ENCODE assay signal across 8 cellular contexts in the genomic region with DNA sequence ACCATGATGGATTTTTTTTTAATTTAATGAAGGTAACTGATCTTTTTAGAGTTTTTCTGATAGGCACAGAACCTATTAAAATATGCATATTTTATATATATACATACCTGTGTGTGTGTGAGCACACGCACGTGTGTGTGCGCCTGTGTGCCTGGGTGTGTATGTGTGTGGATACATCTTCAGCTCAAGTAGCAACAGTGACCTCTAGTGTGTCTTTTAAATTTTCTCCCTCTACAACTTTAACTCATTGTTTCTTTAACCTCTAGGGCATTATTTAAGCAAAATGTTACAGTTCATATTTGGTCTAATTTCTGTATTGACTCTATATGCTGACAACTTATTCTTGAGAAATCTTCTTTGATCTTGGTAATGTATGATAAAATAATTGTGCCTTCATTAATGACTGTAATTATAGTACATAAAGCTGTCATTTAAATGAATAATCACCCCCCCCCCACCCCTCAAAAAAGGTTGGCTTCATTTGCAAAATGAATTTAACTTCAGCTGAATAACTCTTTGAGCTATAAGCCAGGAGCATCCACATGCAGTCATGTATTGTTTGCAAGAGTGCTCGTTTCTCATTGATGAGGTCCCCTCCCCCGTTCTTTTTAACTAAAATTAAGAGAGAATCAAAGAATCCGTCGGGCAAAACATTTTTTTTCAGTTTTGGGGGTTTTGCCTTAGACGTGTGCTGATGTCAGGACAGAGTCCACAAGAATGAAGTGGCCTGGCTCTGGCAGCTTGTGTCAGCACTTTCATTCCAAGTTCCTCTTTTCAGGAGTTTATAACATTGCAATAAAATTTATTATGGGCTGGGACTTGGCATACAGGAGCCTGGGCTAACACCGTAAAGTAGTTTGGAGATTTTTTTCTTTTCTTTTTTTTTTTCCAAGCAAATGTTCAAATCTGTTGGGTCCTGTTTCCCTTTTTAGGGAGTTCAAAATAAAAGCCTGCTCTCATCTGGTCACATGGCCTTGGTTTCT.
A peak's percentile ranks its signal among the peaks of the same experiment; 100 is the strongest.
DNase-seq lines count a peak whose midpoint lies in the region; ATAC-seq, FAIRE-seq and TF ChIP-seq lines count a peak whose summit lies in the region.

No MANE protein-coding gene starts in this region.

- no peaks in the 10 kb centered on the region for H3K36me3 ChIP-seq in KMS-11 (ENCODE audit: insufficient read depth)
- H3K36me3 ChIP-seq in SK-N-MC (ENCODE audit: insufficient read depth, low read length): no peaks in the 10 kb centered on the region
- no peaks in the 10 kb centered on the region for H3K36me3 ChIP-seq in cardiac muscle cell
- H3K36me3 ChIP-seq in thyroid gland: no peaks in the 10 kb centered on the region

- H3K4me2 ChIP-seq in KMS-11: no peak overlapping the region

- H3K9ac ChIP-seq in KMS-11 (no peak overlapping the region), SK-N-MC (ENCODE audit: insufficient read length) (peak overlapping the region; percentile 37)

- no peak for FAIRE-seq in frontal cortex (lab: Jason Lieb, UNC)

- H3K27me3 ChIP-seq in KMS-11 (ENCODE audit: insufficient read depth, low read depth): no peaks in the 10 kb centered on the region
- H3K27me3 ChIP-seq in cardiac muscle cell: no peaks in the 10 kb centered on the region
- H3K27me3 ChIP-seq in thyroid gland: no peaks in the 10 kb centered on the region

- no peak overlapping the region for H3K4me3 ChIP-seq in KMS-11 (IDR thresholded peaks at IDR 0.05; ENCODE audit: insufficient read depth, low read depth, low read length)
- peak overlapping the region; percentile 28 for H3K4me3 ChIP-seq in SK-N-MC
- H3K4me3 ChIP-seq in cardiac muscle cell: no peak overlapping the region
- H3K4me3 ChIP-seq in thyroid gland (replicated peaks in 1 of 3): no peak overlapping the region

- H3K4me1 ChIP-seq in KMS-11 (ENCODE audit: low read depth, poor library complexity, severe bottlenecking): peaks cover 3% of the 10 kb centered on the region
- H3K4me1 ChIP-seq in cardiac muscle cell (ENCODE audit: low read depth): no peaks in the 10 kb centered on the region
- H3K4me1 ChIP-seq in thyroid gland: no peaks in the 10 kb centered on the region

- ATAC-seq in GM18505 (IDR thresholded peaks at IDR 0.05; ENCODE audit: unreplicated experiment) (no peak), HG02840 (IDR thresholded peaks at IDR 0.05; ENCODE audit: low FRiP score, unreplicated experiment) (no peak)

- H4K20me1 ChIP-seq in KMS-11 (ENCODE audit: insufficient read depth): no peaks in the 10 kb centered on the region

- H3K9me3 ChIP-seq in SK-N-MC (ENCODE audit: low read depth, low read length) (no peaks in the 10 kb centered on the region), cardiac muscle cell (ENCODE audit: low read depth) (no peaks in the 10 kb centered on the region), thyroid gland (no peaks in the 10 kb centered on the region)

- DNase-seq in DMS 273 treated with DMSO at 0.1 percent for 48 hours (lab: John Stamatoyannopoulos, UW): peak; percentile 20
- DNase-seq in SK-N-MC (ENCODE audit: low read depth, low spot score): peak; percentile 78
- DNase-seq in cardiac muscle cell (ENCODE audit: low read depth in 1 of 2, low spot score in 1 of 2): peak; percentile 43 to 75
- peak; percentile 5 for DNase-seq in thyroid gland
- no peak for DNase-seq in frontal cortex (ENCODE audit: low spot score in 2 of 2)

- no peak for TF ChIP-seq POLR2A in thyroid gland (IDR thresholded peaks at IDR 0.05)
- TF ChIP-seq POLR2A in GM18505 (IDR thresholded peaks at IDR 0.05; ENCODE audit: borderline replicate concordance, extremely low read depth, insufficient read depth, insufficient read length): no peak

- no peak overlapping the region for H2AFZ ChIP-seq in KMS-11 (ENCODE audit: low read depth)

- TF ChIP-seq CTCF in KMS-11 (conservative IDR thresholded peaks at IDR 0.05; ENCODE audit: low read depth, low read length) (peak; percentile 56), cardiac muscle cell (IDR thresholded peaks at IDR 0.05; ENCODE audit: low read depth, low read length) (peak; percentile 49), thyroid gland (IDR thresholded peaks at IDR 0.05) (peak in 5 of 6 experiments; percentile 33 to 77 (median 55))

- WGBS in thyroid gland, 2 donors: 41 to 43% methylated on average over 9 of the region's 9 CpGs

- intact Hi-C loops in thyroid gland (cut with DNase I): loop anchor here (10.0 kb wide), 1 partner anchor 1042 kb away; a partner anchor contains a TSS

- no peaks in the 10 kb centered on the region for H3K79me2 ChIP-seq in KMS-11 (ENCODE audit: insufficient read depth, low read depth)

- H3K27ac ChIP-seq in KMS-11 (no peak overlapping the region), SK-N-MC (peak overlapping the region; percentile 25; the same call in 1 of the 2 replicates), cardiac muscle cell (no peak overlapping the region), thyroid gland (no peak overlapping the region)

Comparison
In these comparisons a context has a peak if more than half of its experiments do, and no peak if none do; other contexts are left out.
1. DNase-seq: peak in DMS 273 treated with DMSO at 0.1 percent for 48 hours (single experiment), SK-N-MC (single experiment), cardiac muscle cell (2 of 2) and thyroid gland (2 of 2); none in frontal cortex (0 of 2).
2. Peak in every context shown above with its lines, with median percentiles within 50 percentile points of each other: CTCF ChIP-seq.